In the genomic region with DNA sequence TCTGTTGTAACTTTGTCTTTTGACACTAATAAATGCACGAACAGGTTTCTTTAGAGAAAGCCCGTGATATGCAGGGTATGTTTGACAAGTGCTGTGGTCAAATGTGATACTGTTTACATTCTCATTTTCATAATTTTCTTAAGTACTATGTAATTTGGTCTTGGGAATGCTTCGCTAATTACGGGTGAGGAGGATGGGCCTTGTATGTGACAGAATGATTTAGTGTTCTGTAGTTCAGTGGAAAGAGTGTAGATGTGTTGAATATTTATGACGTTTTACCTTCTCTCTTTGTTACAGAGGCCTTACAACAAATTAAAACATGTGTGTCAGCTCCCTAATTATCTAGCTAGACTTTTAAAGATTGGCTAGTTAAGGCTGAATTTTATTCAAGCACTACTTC, we compare ENCODE assay signal across 19 cellular contexts. TPM values are rescaled to one million over a fixed set of nuclear protein-coding genes. Genes with fewer than 3 reads are reported as not detected.
A peak's percentile ranks its signal among the peaks of the same experiment; 100 is the strongest.
DNase-seq lines count a peak whose midpoint lies in the region; ATAC-seq, FAIRE-seq and TF ChIP-seq lines count a peak whose summit lies in the region.
"Had no signal": no experiment of that assay in that cellular context is flagged by ENCODE, and none has a peak within 500 bp of the region (broad histone marks: within the 10 kb centered on the region; RNA-seq: fewer than 3 reads in every experiment).

No MANE protein-coding gene starts in this region.

- no peak overlapping the region for H3K27ac Mint-ChIP-seq in natural killer cell

- no peaks in the 10 kb centered on the region for H3K79me2 ChIP-seq in K562 (ENCODE audit: control insufficient read depth, insufficient read depth, low read length)

- DNase-seq in NCI-H82 (lab: John Stamatoyannopoulos, UW): peak; percentile 14
- no peak for DNase-seq in NCI-H82 treated with DMSO at 0.1 percent for 48 hours (lab: John Stamatoyannopoulos, UW; ENCODE audit: unreplicated experiment)
- peak; percentile 43 for DNase-seq in NCI-H146 treated with DMSO at 0.1 percent for 48 hours (lab: John Stamatoyannopoulos, UW; ENCODE audit: unreplicated experiment)
- DNase-seq in K562 (ENCODE audit: extremely low read depth in 1 of 4, low spot score in 3 of 4): no peak
- no peak for DNase-seq in activated CD4-positive, alpha-beta T cell treated with anti-CD3 and anti-CD28 coated beads for 48 hours
- DNase-seq in tibial artery: no peak
- DNase-seq in natural killer cell: no peak
- DNase-seq: Caco-2, DMS153, H7, MV-4-11, NCI-H187, NCI-H345 had no signal

- H3K36me3 Mint-ChIP-seq in natural killer cell: no peaks in the 10 kb centered on the region

- in situ Hi-C loops in K562 (cut with MboI): loop anchor here (10.0 kb wide), 1 partner anchor 210 kb away; no protein-coding TSS in a partner anchor

- H3K27ac ChIP-seq in K562 (ENCODE audit: extremely low read depth, low read depth, low read length) (no peak overlapping the region), tibial artery (no peak overlapping the region)
- H3K27ac ChIP-seq: BLaER1 treated with 17β-estradiol and CSF1 and Interleukin-3, amounts not matched to agents 10 nM and 100 nM; SJSA1 had no signal

- no peak overlapping the region for H3K9ac ChIP-seq in K562 (ENCODE audit: insufficient read depth in 1 of 2, low read depth in 2 of 2, low read length in 2 of 2)
- H3K9ac ChIP-seq: BLaER1 treated with 17β-estradiol and CSF1 and Interleukin-3, amounts not matched to agents 10 nM and 100 nM had no signal

- no peak overlapping the region for H3K4me3 Mint-ChIP-seq in natural killer cell

- TF ChIP-seq RAD21 in K562 (CRISPR knock-in tag; conservative IDR thresholded peaks at IDR 0.05 in 1 of 2, IDR thresholded peaks at IDR 0.05 in 1 of 2): no peak

- H3K4me3 ChIP-seq in K562 (no peak overlapping the region), tibial artery (no peak overlapping the region)
- H3K4me3 ChIP-seq: BLaER1 treated with 17β-estradiol and CSF1 and Interleukin-3, amounts not matched to agents 10 nM and 100 nM; SJSA1 had no signal

- H3K36me3 ChIP-seq in K562 (ENCODE audit: control insufficient read depth, insufficient read depth, low read length) (no peaks in the 10 kb centered on the region), tibial artery (no peaks in the 10 kb centered on the region)
- H3K36me3 ChIP-seq: BLaER1 treated with 17β-estradiol and CSF1 and Interleukin-3, amounts not matched to agents 10 nM and 100 nM; SJSA1 had no signal

- no peak for TF ChIP-seq CTCF in K562 (IDR thresholded peaks at IDR 0.05 in 2 of 3, conservative IDR thresholded peaks at IDR 0.05 in 1 of 3; ENCODE audit: insufficient read depth in 2 of 3, low read depth in 1 of 3, low read length in 3 of 3)
- no peak for TF ChIP-seq CTCF in tibial artery (IDR thresholded peaks at IDR 0.05)
- no peak for TF ChIP-seq CTCF in natural killer cell (IDR thresholded peaks at IDR 0.05)

- no peaks in the 10 kb centered on the region for H3K9me3 Mint-ChIP-seq in natural killer cell

- no peak for TF ChIP-seq POLR2A in K562 (conservative IDR thresholded peaks at IDR 0.05)

- ATAC-seq in K562: no peak
- ATAC-seq in HG03439 (IDR thresholded peaks at IDR 0.05; ENCODE audit: unreplicated experiment): no peak
- ATAC-seq in natural killer cell: no peak

- intact Hi-C loops in K562 (cut with micrococcal nuclease): loop anchor here (5.0 kb wide), 2 partner anchors 507 to 1322 kb away; partner anchors contain the start of gene HOXD12
- intact Hi-C loops in tibial artery (cut with DNase I; ENCODE audit: low total_unique reads): loop anchor here (5.0 kb wide), 1 partner anchor 202 kb away; no protein-coding TSS in a partner anchor
- intact Hi-C loops in natural killer cell (cut with micrococcal nuclease): no loop called here

- H4K20me1 ChIP-seq in K562 (replicated peaks; ENCODE audit: control insufficient read depth, insufficient read depth, low read length): 0 out of 2 replicates have a peak, but pooled peaks cover 7% of the 10 kb centered on the region
- H4K20me1 ChIP-seq: BLaER1 treated with 17β-estradiol and CSF1 and Interleukin-3, amounts not matched to agents 10 nM and 100 nM had no signal

- CTCF ChIA-PET in K562 (lab: Yijun Ruan, JAX; ENCODE audit: low intra/inter-chr PET ratio): no interaction called here

- FAIRE-seq in K562 (lab: Jason Lieb, UNC): no peak
- FAIRE-seq: GM12892 had no signal

- no peak overlapping the region for H3K4me2 ChIP-seq in K562 (ENCODE audit: insufficient read depth, low read length)

- H3K9me3 ChIP-seq in K562 (replicated peaks; ENCODE audit: control insufficient read depth, insufficient read depth, low read depth, low read length) (no peaks in the 10 kb centered on the region), tibial artery (no peaks in the 10 kb centered on the region)
- H3K9me3 ChIP-seq: BLaER1 treated with 17β-estradiol and CSF1 and Interleukin-3, amounts not matched to agents 10 nM and 100 nM; Caco-2; SJSA1 had no signal

- H3K9me1 ChIP-seq in K562 (ENCODE audit: control insufficient read depth, insufficient read depth, low read length): no peaks in the 10 kb centered on the region

- WGBS in K562 (ENCODE audit: insufficient coverage, low coverage, missing lambda C conversion rate): 2% methylated on average over 5 of the region's 5 CpGs

- H3K27me3 Mint-ChIP-seq in natural killer cell (ENCODE audit: low read depth in 2 of 2): no peaks in the 10 kb centered on the region

- TF ChIP-seq EP300 in K562 (IDR thresholded peaks at IDR 0.05; ENCODE audit: low read length): no peak

- no TSS peak for BruUV-seq in K562 (replicated peaks; lab: Mats Ljungman, UMichigan)

- POLR2A ChIA-PET in K562 (lab: Yijun Ruan, JAX): interaction anchor here (1.0 kb wide), 1 partner anchor 18 kb away, joined by 5 read pairs; no protein-coding TSS in a partner anchor

- H3K4me1 Mint-ChIP-seq in natural killer cell: peaks cover 13 to 22% of the 10 kb centered on the region in 2 donors

- H3K4me1 ChIP-seq in K562 (replicated peaks in 1 of 2; ENCODE audit: control insufficient read depth in 2 of 2, insufficient read depth in 2 of 2, low read length in 2 of 2) (no peaks in the 10 kb centered on the region), tibial artery (peaks cover 0 to 16% (median 10%) of the 10 kb centered on the region in 4 donors)

- H2AFZ ChIP-seq in K562 (ENCODE audit: low read depth, low read length): no peak overlapping the region

- peaks cover 6 to 26% of the 10 kb centered on the region in 2 experiments; a peak in 4 of 5 replicates for H3K27me3 ChIP-seq in K562 (ENCODE audit: control insufficient read depth in 2 of 2, insufficient read depth in 2 of 2, low read length in 2 of 2)
- H3K27me3 ChIP-seq in tibial artery: no peaks in the 10 kb centered on the region
- H3K27me3 ChIP-seq: SJSA1 had no signal

TF ChIP-seq in K562, 482 proteins besides CTCF, POLR2A, EP300 and RAD21:
- TF ChIP-seq, protein P1, sequence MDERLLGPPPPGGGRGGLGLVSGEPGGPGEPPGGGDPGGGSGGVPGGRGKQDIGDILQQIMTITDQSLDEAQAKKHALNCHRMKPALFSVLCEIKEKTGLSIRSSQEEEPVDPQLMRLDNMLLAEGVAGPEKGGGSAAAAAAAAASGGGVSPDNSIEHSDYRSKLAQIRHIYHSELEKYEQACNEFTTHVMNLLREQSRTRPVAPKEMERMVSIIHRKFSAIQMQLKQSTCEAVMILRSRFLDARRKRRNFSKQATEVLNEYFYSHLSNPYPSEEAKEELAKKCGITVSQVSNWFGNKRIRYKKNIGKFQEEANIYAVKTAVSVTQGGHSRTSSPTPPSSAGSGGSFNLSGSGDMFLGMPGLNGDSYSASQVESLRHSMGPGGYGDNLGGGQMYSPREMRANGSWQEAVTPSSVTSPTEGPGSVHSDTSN (CRISPR knock-in tag; IDR thresholded peaks at IDR 0.05; ENCODE audit: low read depth): no peak
- TF ChIP-seq, protein P1 (tag; conservative IDR thresholded peaks at IDR 0.05; ENCODE audit: low read depth): peak; percentile 34; the same call in 1 of the 2 replicates
- peak; percentile 31 for TF ChIP-seq MEIS2 (IDR thresholded peaks at IDR 0.05; ENCODE audit: partially characterized antibody)
- TF ChIP-seq ZNF699 (CRISPR knock-in tag; IDR thresholded peaks at IDR 0.05; ENCODE audit: insufficient replicate concordance): no peak
- TF ChIP-seq PKNOX1 (IDR thresholded peaks at IDR 0.05): peak; percentile 61
TF ChIP-seq in K562: peak in this region for 3.

RNA-seq across cellular contexts. Expression of gene CHRNA1, which starts 10.6 kb away (rescaled TPM):
- total RNA-seq in K562 (2011; cell fraction: chromatin; rRNA removed; ENCODE audit: low replicate concordance): not detected in 2 replicates
- total RNA-seq in K562 (2011; cell fraction: nucleolus; rRNA removed): not detected in 2 replicates
- not detected in 2 replicates for total RNA-seq in K562 (2011; cell fraction: nucleoplasm; rRNA removed)
- total RNA-seq in K562 (2014; rRNA removed) (not detected in 2 replicates), K562 (2014; rRNA removed; fragmentation: Illumina TruSeq; extraction: Trizol) (not detected in 2 replicates), K562 (2015; rRNA removed; fragmentation: Illumina TruSeq; extraction: Trizol) (not detected in 2 replicates), K562 (2021) (not detected in 2 replicates), natural killer cell (under 1 TPM in 1 of 3 donors, not detected in 2; 0.23 TPM)
- polyA plus RNA-seq in K562 (2011; rRNA removed) (not detected in 2 replicates), K562 (2014; fragmentation: Illumina TruSeq; extraction: Trizol) (not detected in 2 replicates), K562 (2014; fragmentation: Nextera tagmentation; extraction: Ambion mirVana) (not detected), K562 (2014; rRNA removed) (not detected in 2 replicates)
- polyA plus RNA-seq in K562 (2011; cell fraction: cytosol; rRNA removed): not detected in 2 replicates
- polyA plus RNA-seq in K562 (2011; cell fraction: nucleus; rRNA removed): not detected in 2 replicates
- not detected in 2 replicates for polyA plus RNA-seq in K562 (2012)
- polyA minus RNA-seq in K562 (2011; rRNA and poly(A)+ RNA removed): not detected in 2 replicates
- polyA minus RNA-seq in K562 (2011; cell fraction: cytosol; rRNA and poly(A)+ RNA removed): not detected in 2 replicates
- polyA minus RNA-seq in K562 (2011; cell fraction: nucleus; rRNA and poly(A)+ RNA removed): not detected in 2 replicates
- total RNA-seq: A172; Caco-2; H7; T-helper 2 cell treated with Interferon-gamma antibody and Interleukin-4, amounts not matched to agents 100 ng/mL and 5 ng/mL, for 36 hours had no signal

Comparison
In these comparisons a context has a peak if more than half of its experiments do, and no peak if none do; other contexts are left out.
1. DNase-seq: peak in NCI-H82 (single experiment) and NCI-H146 treated with DMSO at 0.1 percent for 48 hours (single experiment); none in NCI-H82 treated with DMSO at 0.1 percent for 48 hours (single experiment), K562 (0 of 4), activated CD4-positive, alpha-beta T cell treated with anti-CD3 and anti-CD28 coated beads for 48 hours (single experiment), tibial artery (0 of 2) and natural killer cell (single experiment).